In the genomic region with DNA sequence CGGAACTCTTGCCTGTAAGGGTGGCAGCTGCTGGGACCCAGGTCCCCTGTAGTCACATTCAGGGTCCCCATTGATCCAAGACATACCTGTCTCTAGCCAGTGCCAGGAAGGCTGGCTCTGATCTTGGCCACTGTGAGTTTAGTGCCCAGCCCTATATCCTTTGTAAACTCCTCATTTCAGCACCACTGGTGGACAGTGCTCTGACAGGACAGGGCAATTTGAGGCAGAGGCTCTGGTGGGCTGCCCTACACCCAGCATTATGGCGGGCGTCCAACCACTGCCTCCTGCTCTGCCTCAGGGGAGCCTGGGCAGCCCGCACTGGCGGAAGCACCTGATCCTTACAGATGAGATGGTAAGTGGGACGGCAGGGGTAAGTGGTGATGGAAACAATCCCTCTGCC, we compare ENCODE assay signal across 24 cellular contexts. TPM values are rescaled to one million over a fixed set of nuclear protein-coding genes. Genes with fewer than 3 reads are reported as not detected.
DNase-seq lines count a peak whose midpoint lies in the region; ATAC-seq, FAIRE-seq and TF ChIP-seq lines count a peak whose summit lies in the region.
"Had no signal": no experiment of that assay in that cellular context is flagged by ENCODE, and none has a peak within 500 bp of the region (broad histone marks: within the 10 kb centered on the region; RNA-seq: fewer than 3 reads in every experiment).

No MANE protein-coding gene starts in this region.

- BruUV-seq in HepG2 (replicated peaks; lab: Mats Ljungman, UMichigan), result no TSS peak

- no peak for TF ChIP-seq POLR2A in HepG2 (IDR thresholded peaks at IDR 0.05; ENCODE audit: insufficient read depth in 1 of 2, low read depth in 2 of 2, low read length in 2 of 2)

- no peak overlapping the region for H2AFZ ChIP-seq in HepG2 (ENCODE audit: low read length)
- H2AFZ ChIP-seq: GM23248 had no signal

- ATAC-seq in HepG2, result peak; percentile 44; the same call in 2 of the 3 replicates
- ATAC-seq: A549 had no signal

- no peaks in the 10 kb centered on the region for H3K79me2 ChIP-seq in HepG2 (ENCODE audit: insufficient read depth, low read length)

- peak overlapping the region in 4 of 11 experiments; percentile 30 to 74 (median 65); a peak in 8 of 22 replicates for H3K27ac ChIP-seq in BLaER1 treated with 17β-estradiol and CSF1 and Interleukin-3, amounts not matched to agents 10 nM and 100 nM
- H3K27ac ChIP-seq in HEK293 (ENCODE audit: extremely low read depth, low read depth, low read length) (no peak overlapping the region), HepG2 (ENCODE audit: extremely low read length, insufficient read depth, low read length) (no peak overlapping the region)
- no peak overlapping the region for H3K27ac ChIP-seq in CD4-positive, alpha-beta memory T cell (ENCODE audit: low read depth, low read length)
- H3K27ac ChIP-seq: A549, C4-2B, GM23248 had no signal

- H3K9me3 Mint-ChIP-seq in CD4-positive, alpha-beta memory T cell, result peaks cover 0 to 13% (median 10%) of the 10 kb centered on the region in 8 donors

- in situ Hi-C loops in HepG2 (cut with HindIII; ENCODE audit: extremely low pct_ligation_motif_present, low pct_unique_long_range_greater_than_20kb), result no loop called here

- peak overlapping the region in 4 of 10 experiments; percentile 3 to 49 (median 30); a peak in 6 of 20 replicates for H3K4me3 ChIP-seq in BLaER1 treated with 17β-estradiol and CSF1 and Interleukin-3, amounts not matched to agents 10 nM and 100 nM
- H3K4me3 ChIP-seq in HEK293 (ENCODE audit: low read depth, low read length), result no peak overlapping the region
- H3K4me3 ChIP-seq in HepG2 (replicated peaks in 1 of 3; ENCODE audit: insufficient read depth in 1 of 3, low read depth in 2 of 3, low read length in 3 of 3), result no peak overlapping the region
- no peak overlapping the region for H3K4me3 ChIP-seq in CD4-positive, alpha-beta memory T cell (ENCODE audit: low read length in 2 of 2)
- H3K4me3 ChIP-seq: A549, GM23248, HAP-1 had no signal

- CTCF ChIA-PET in HEK293 (lab: Yijun Ruan, JAX), result no interaction called here
- CTCF ChIA-PET in HepG2 (lab: Yijun Ruan, JAX; ENCODE audit: low intra/inter-chr PET ratio, low total read pairs), result no interaction called here
- CTCF ChIA-PET in CD4-positive, alpha-beta memory T cell (lab: Charles Lee; ENCODE audit: partially characterized antibody), result interaction anchor here (1.0 kb wide), 1 partner anchor 14 kb away, joined by 3 read pairs; no protein-coding TSS in a partner anchor

- H3K4me1 ChIP-seq in BLaER1 treated with 17β-estradiol and CSF1 and Interleukin-3, amounts not matched to agents 10 nM and 100 nM, result peaks cover 23 to 54% (median 49%) of the 10 kb centered on the region in 10 experiments
- H3K4me1 ChIP-seq in HEK293 (ENCODE audit: control insufficient read depth, insufficient read depth, low read length) (peaks cover 2% of the 10 kb centered on the region; the same call in 1 of the 2 replicates), HepG2 (ENCODE audit: insufficient read depth, low read length) (peaks cover 22% of the 10 kb centered on the region)
- H3K4me1 ChIP-seq in CD4-positive, alpha-beta memory T cell (ENCODE audit: insufficient read depth, low read length), result no peaks in the 10 kb centered on the region
- H3K4me1 ChIP-seq: A549, BE2C, HAP-1 had no signal

- peaks cover 17 to 20% (median 18%) of the 10 kb centered on the region in 11 experiments for H3K9me3 ChIP-seq in BLaER1 treated with 17β-estradiol and CSF1 and Interleukin-3, amounts not matched to agents 10 nM and 100 nM (replicated peaks in 1 of 11)
- no peaks in the 10 kb centered on the region for H3K9me3 ChIP-seq in HEK293 (ENCODE audit: control insufficient read depth, insufficient read depth, low read depth, low read length)
- peaks cover 16% of the 10 kb centered on the region for H3K9me3 ChIP-seq in HepG2 (ENCODE audit: low read length)
- peaks cover 0 to 7% of the 10 kb centered on the region in 2 donors for H3K9me3 ChIP-seq in CD4-positive, alpha-beta memory T cell (ENCODE audit: control insufficient read depth in 1 of 2, low read length in 2 of 2)
- H3K9me3 ChIP-seq: BE2C, HAP-1 had no signal

- H3K27me3 ChIP-seq in BLaER1 treated with 17β-estradiol and CSF1 and Interleukin-3, amounts not matched to agents 10 nM and 100 nM, result no peaks in the 10 kb centered on the region
- no peaks in the 10 kb centered on the region for H3K27me3 ChIP-seq in HepG2 (ENCODE audit: control insufficient read depth in 1 of 2, insufficient read depth in 2 of 2, low read length in 2 of 2)
- H3K27me3 ChIP-seq in CD4-positive, alpha-beta memory T cell (ENCODE audit: insufficient read depth, low read length), result no peaks in the 10 kb centered on the region
- H3K27me3 ChIP-seq: BE2C had no signal

- TF ChIP-seq RAD21 in HepG2 (CRISPR knock-in tag; IDR thresholded peaks at IDR 0.05), result no peak

- no peaks in the 10 kb centered on the region for H3K27me3 Mint-ChIP-seq in CD4-positive, alpha-beta memory T cell

- peak overlapping the region; percentile 73 to 97 (median 90) for H3K4me2 ChIP-seq in BLaER1 treated with 17β-estradiol and CSF1 and Interleukin-3, amounts not matched to agents 10 nM and 100 nM
- H3K4me2 ChIP-seq in HepG2 (ENCODE audit: low read depth, low read length), result no peak overlapping the region
- H3K4me2 ChIP-seq: A549 had no signal

- no peak overlapping the region for H3K4me3 Mint-ChIP-seq in CD4-positive, alpha-beta memory T cell
- H3K4me3 Mint-ChIP-seq: CD4-positive, CD25-positive, alpha-beta regulatory T cell; CD8-positive, alpha-beta memory T cell had no signal

- peaks cover 0 to 4% of the 10 kb centered on the region in 2 donors for H3K36me3 Mint-ChIP-seq in CD4-positive, alpha-beta memory T cell
- H3K36me3 Mint-ChIP-seq: CD4-positive, CD25-positive, alpha-beta regulatory T cell had no signal

- FAIRE-seq in HepG2 (lab: Jason Lieb, UNC), result no peak
- FAIRE-seq: A549, D721Med, GM12892, GM19239, H54 had no signal

- peak overlapping the region in 1 of 11 experiments; percentile 63; a peak in 1 of 22 replicates for H3K9ac ChIP-seq in BLaER1 treated with 17β-estradiol and CSF1 and Interleukin-3, amounts not matched to agents 10 nM and 100 nM
- no peak overlapping the region for H3K9ac ChIP-seq in HepG2 (ENCODE audit: insufficient read depth, low read depth, low read length)
- H3K9ac ChIP-seq: GM23248 had no signal

- no peak for DNase-seq in HepG2 (ENCODE audit: low spot score)
- DNase-seq in activated CD4-positive, alpha-beta T cell treated with anti-CD3 and anti-CD28 coated beads for 1 hour, result no peak
- DNase-seq in GOT3 (lab: John Stamatoyannopoulos, UW), result no peak
- no peak for DNase-seq in RKO (ENCODE audit: low spot score)
- no peak for DNase-seq in CD4-positive, alpha-beta memory T cell
- DNase-seq: 8988T; ACHN; AML-193; BE2C; CD4-positive, CD25-positive, alpha-beta regulatory T cell; CD8-positive, alpha-beta memory T cell; DMS 273 treated with DMSO at 0.1 percent for 48 hours; DMS79; GF-D8; GM23248 had no signal

- POLR2A ChIA-PET in HEK293 (lab: Yijun Ruan, JAX) (no interaction called here), HepG2 (lab: Yijun Ruan, JAX) (interaction anchor here (1.4 kb wide), 1 partner anchor 10 kb away, joined by 6 read pairs; no protein-coding TSS in a partner anchor)
- POLR2A ChIA-PET in CD4-positive, alpha-beta memory T cell (lab: Charles Lee; ENCODE audit: partially characterized antibody), result no interaction called here

- TF ChIP-seq EP300 in HepG2 (IDR thresholded peaks at IDR 0.05; ENCODE audit: low read depth in 2 of 2, low read length in 2 of 2) (no peak), HepG2 (CRISPR knock-in tag; IDR thresholded peaks at IDR 0.05; ENCODE audit: borderline replicate concordance) (no peak)

- 88% methylated on average over 6 of the region's 6 CpGs for whole genome bisulfite sequencing in HepG2 (ENCODE audit: low lambda C conversion rate)

- TF ChIP-seq CTCF in HEK293 (tag by site-specific recombination; IDR thresholded peaks at IDR 0.05), result no peak
- no peak for TF ChIP-seq CTCF in HepG2 (CRISPR knock-in tag; IDR thresholded peaks at IDR 0.05)

- H3K36me3 ChIP-seq in BLaER1 treated with 17β-estradiol and CSF1 and Interleukin-3, amounts not matched to agents 10 nM and 100 nM, result no peaks in the 10 kb centered on the region
- no peaks in the 10 kb centered on the region for H3K36me3 ChIP-seq in HEK293 (ENCODE audit: control insufficient read depth in 2 of 2, insufficient read depth in 1 of 2, low read length in 2 of 2)
- H3K36me3 ChIP-seq in HepG2 (replicated peaks in 1 of 2; ENCODE audit: control insufficient read depth in 1 of 2, insufficient read depth in 2 of 2, low read length in 2 of 2), result no peaks in the 10 kb centered on the region
- H3K36me3 ChIP-seq in CD4-positive, alpha-beta memory T cell (ENCODE audit: insufficient read depth, low read length), result no peaks in the 10 kb centered on the region
- H3K36me3 ChIP-seq: BE2C, HAP-1 had no signal

- H3K4me1 Mint-ChIP-seq in CD4-positive, alpha-beta memory T cell, result peaks cover 0 to 6% (median 1%) of the 10 kb centered on the region in 4 donors
- H3K4me1 Mint-ChIP-seq: CD8-positive, alpha-beta memory T cell had no signal

- intact Hi-C loops in HepG2 (cut with micrococcal nuclease; ENCODE audit: unreplicated experiment), result no loop called here
- intact Hi-C loops in CD4-positive, alpha-beta memory T cell (cut with micrococcal nuclease), result no loop called here

- H3K27ac Mint-ChIP-seq in CD4-positive, alpha-beta memory T cell, result no peak overlapping the region
- H3K27ac Mint-ChIP-seq: CD4-positive, CD25-positive, alpha-beta regulatory T cell; CD8-positive, alpha-beta memory T cell had no signal

- H4K20me1 ChIP-seq in BLaER1 treated with 17β-estradiol and CSF1 and Interleukin-3, amounts not matched to agents 10 nM and 100 nM, result no peaks in the 10 kb centered on the region
- H4K20me1 ChIP-seq in HepG2 (ENCODE audit: insufficient read depth, low read length), result no peaks in the 10 kb centered on the region

RNA-seq across cellular contexts. Expression of gene MGAT4A, which starts 55.2 kb away (rescaled TPM):
- 90.9 and 97.6 TPM in 2 replicates for total RNA-seq in HepG2 (2016; rRNA removed; fragmentation: Illumina TruSeq; extraction: Trizol)
- total RNA-seq in HepG2 (2016; cell fraction: cytosol; rRNA removed; fragmentation: Illumina TruSeq; extraction: Trizol; ENCODE audit: low read depth), result 50.4 and 51.6 TPM in 2 replicates
- total RNA-seq in HepG2 (2016; cell fraction: insoluble cytoplasmic fraction; rRNA removed; fragmentation: Illumina TruSeq; extraction: Trizol), result 92.4 and 95.8 TPM in 2 replicates
- 77.5 and 91.0 TPM in 2 replicates for total RNA-seq in HepG2 (2016; cell fraction: membrane; rRNA removed; fragmentation: Illumina TruSeq; extraction: Trizol)
- total RNA-seq in HepG2 (2016; cell fraction: nucleus; rRNA removed; fragmentation: Illumina TruSeq; extraction: Trizol), result 116 and 118 TPM in 2 replicates
- polyA plus RNA-seq in HepG2 (2011; rRNA removed), result 38.4 and 47.2 TPM in 2 replicates
- polyA plus RNA-seq in HepG2 (2011; cell fraction: cytosol; rRNA removed), result 18.0 and 30.5 TPM in 2 replicates
- polyA plus RNA-seq in HepG2 (2011; cell fraction: nucleus; rRNA removed), result 26.7 and 31.3 TPM in 2 replicates
- 57.2 and 70.3 TPM in 2 replicates for polyA plus RNA-seq in HepG2 (2012)
- 40.5 and 43.0 TPM in 2 replicates for polyA plus RNA-seq in HepG2 (2016; cell fraction: cytosol; fragmentation: Illumina TruSeq; extraction: Trizol; ENCODE audit: low read depth)
- 43.1 and 44.6 TPM in 2 replicates for polyA plus RNA-seq in HepG2 (2016; cell fraction: insoluble cytoplasmic fraction; fragmentation: Illumina TruSeq; extraction: Trizol; ENCODE audit: low read depth)
- polyA plus RNA-seq in HepG2 (2016; cell fraction: membrane; fragmentation: Illumina TruSeq; extraction: Trizol; ENCODE audit: low read depth), result 40.4 and 43.5 TPM in 2 replicates
- 58.4 and 61.2 TPM in 2 replicates for polyA plus RNA-seq in HepG2 (2016; cell fraction: nucleus; fragmentation: Illumina TruSeq; extraction: Trizol; ENCODE audit: insufficient read depth, low read depth)
- polyA minus RNA-seq in HepG2 (2011; rRNA and poly(A)+ RNA removed; ENCODE audit: low replicate concordance), result 0.05 and 64.4 TPM in 2 replicates
- 52.3 and 65.5 TPM in 2 replicates for polyA minus RNA-seq in HepG2 (2011; cell fraction: cytosol; rRNA and poly(A)+ RNA removed)
- polyA minus RNA-seq in HepG2 (2011; cell fraction: nucleus; rRNA and poly(A)+ RNA removed), result 154 and 209 TPM in 2 replicates
- 100 to 1,000 TPM; 256 to 270 TPM for total RNA-seq in CD4-positive, alpha-beta memory T cell
- polyA plus RNA-seq in CD4-positive, alpha-beta memory T cell, result 100 to 1,000 TPM; 223 to 336 TPM
- polyA plus RNA-seq: GM23248 had no signal
